25 cellular contexts compared by ENCODE assay signal in genomic region chr16:62642677-62643076, GRCh38.
"Had no signal": no experiment of that assay in that cellular context is flagged by ENCODE, and none has a peak within 500 bp of the region (broad histone marks: within the 10 kb centered on the region; RNA-seq: fewer than 3 reads in every experiment).

No MANE protein-coding gene starts in this region.

- H3K9me3 ChIP-seq: gastrocnemius medialis, prostate gland, thyroid gland, vagina had no signal

- H3K4me3 ChIP-seq: gastrocnemius medialis, lung, neural progenitor cell, prostate gland, right atrium auricular region, stomach, thyroid gland, vagina had no signal

- DNase-seq: effector CD8-positive, alpha-beta T cell; endodermal cell; foreskin fibroblast; gastrocnemius medialis; head of caudate nucleus; stimulated activated CD4-positive, alpha-beta T cell treated with anti-CD3 and anti-CD28 coated beads, Interleukin-2, amount 100 ng/mL, for 24 hours; stimulated activated CD4-positive, alpha-beta T cell treated with anti-CD3 and anti-CD28 coated beads, Interleukin-4, amount 100 ng/mL, for 24 hours; stimulated activated naive CD4-positive, alpha-beta T cell treated with Interleukin-2 at 50 U/mL for 16 hours; stomach; thyroid gland; trophoblast cell had no signal

- H3K27ac Mint-ChIP-seq: dendritic cell treated with granulocyte-macrophage colony-stimulating factor and Interleukin-4, amounts not matched to agents 40 ng/mL and 50 ng/mL, for 4 days; endodermal cell; memory B cell; nephron; neural progenitor cell; stimulated activated effector memory CD8-positive, alpha-beta T cell treated with anti-CD3 and anti-CD28 coated beads, Interleukin-12 subunit alpha, Interleukin-12 subunit beta, amount 100 ng/mL, for 72 hours had no signal

- H3K27me3 Mint-ChIP-seq: dendritic cell treated with granulocyte-macrophage colony-stimulating factor and Interleukin-4, amounts not matched to agents 40 ng/mL and 50 ng/mL, for 4 days; memory B cell had no signal

- H3K27ac ChIP-seq: epithelial cell of prostate, gastrocnemius medialis, neural progenitor cell, parathyroid adenoma, prostate gland, right atrium auricular region, stomach, thyroid gland, vagina had no signal

- ATAC-seq: esophagus mucosa; gastrocnemius medialis; left lobe of liver; sciatic nerve; stimulated activated effector memory CD8-positive, alpha-beta T cell treated with anti-CD3 and anti-CD28 coated beads, Interleukin-12 subunit alpha, Interleukin-12 subunit beta, amount 100 ng/mL, for 72 hours had no signal

- H3K4me1 ChIP-seq: gastrocnemius medialis, neural progenitor cell, parathyroid adenoma, prostate gland, stomach, thyroid gland, vagina had no signal

- H3K36me3 ChIP-seq: gastrocnemius medialis, neural progenitor cell, prostate gland, right atrium auricular region, stomach, thyroid gland, vagina had no signal

- H3K9me3 Mint-ChIP-seq: endodermal cell, nephron, neural progenitor cell had no signal

- H3K4me3 Mint-ChIP-seq: dendritic cell treated with granulocyte-macrophage colony-stimulating factor and Interleukin-4, amounts not matched to agents 40 ng/mL and 50 ng/mL, for 4 days; endodermal cell; memory B cell; nephron; neural progenitor cell; stimulated activated effector memory CD8-positive, alpha-beta T cell treated with anti-CD3 and anti-CD28 coated beads, Interleukin-12 subunit alpha, Interleukin-12 subunit beta, amount 100 ng/mL, for 72 hours had no signal

- H3K4me1 Mint-ChIP-seq: endodermal cell; memory B cell; neural progenitor cell; stimulated activated effector memory CD8-positive, alpha-beta T cell treated with anti-CD3 and anti-CD28 coated beads, Interleukin-12 subunit alpha, Interleukin-12 subunit beta, amount 100 ng/mL, for 72 hours had no signal

- H3K36me3 Mint-ChIP-seq: memory B cell; neural progenitor cell; stimulated activated effector memory CD8-positive, alpha-beta T cell treated with anti-CD3 and anti-CD28 coated beads, Interleukin-12 subunit alpha, Interleukin-12 subunit beta, amount 100 ng/mL, for 72 hours had no signal

- H3K27me3 ChIP-seq: gastrocnemius medialis, neural progenitor cell, right atrium auricular region, stomach, thyroid gland, vagina had no signal
